In genomic region chr1:59446257-59446901, GRCh38 we compare ENCODE assay signal across 1 cellular context.
TF ChIP-seq lines count a peak whose summit lies in the region.

No MANE protein-coding gene starts in this region.

TF ChIP-seq in K562, 482 proteins besides CTCF, POLR2A, EP300 and RAD21 (continued from another document and continues in another):
- TF ChIP-seq ZNF592 (IDR thresholded peaks at IDR 0.05) (0 out of 2 replicates have a peak, but pooled peaks have one; percentile 6), OTX1 (CRISPR knock-in tag; IDR thresholded peaks at IDR 0.05) (no peak), PPARD (CRISPR knock-in tag; IDR thresholded peaks at IDR 0.05) (no peak), HMG20A (CRISPR knock-in tag; conservative IDR thresholded peaks at IDR 0.05) (no peak), ZBTB8A (IDR thresholded peaks at IDR 0.05; ENCODE audit: partially characterized antibody) (no peak), ZBTB17 (CRISPR knock-in tag; IDR thresholded peaks at IDR 0.05) (0 out of 2 replicates have a peak, but pooled peaks have one; percentile 29), KHSRP (IDR thresholded peaks at IDR 0.05) (no peak), NFIX (CRISPR knock-in tag; IDR thresholded peaks at IDR 0.05; ENCODE audit: low read depth) (0 out of 2 replicates have a peak, but pooled peaks have one; percentile 19), NRF1 (conservative IDR thresholded peaks at IDR 0.05 in 1 of 2, IDR thresholded peaks at IDR 0.05 in 1 of 2) (peak in 1 of 2 experiments; percentile 8; a peak in 1 of 4 replicates), ZNF512 (tag; IDR thresholded peaks at IDR 0.05) (no peak), FOXA3 (CRISPR knock-in tag; conservative IDR thresholded peaks at IDR 0.05 in 1 of 2, IDR thresholded peaks at IDR 0.05 in 1 of 2) (no peak; a peak in 1 of 4 replicates), ESRRA (IDR thresholded peaks at IDR 0.05; ENCODE audit: borderline replicate concordance, low read depth) (no peak), ZNF253 (CRISPR knock-in tag; conservative IDR thresholded peaks at IDR 0.05) (no peak), SMARCA5 (IDR thresholded peaks at IDR 0.05) (no peak), BRD9 (IDR thresholded peaks at IDR 0.05; ENCODE audit: low read depth, partially characterized antibody) (no peak), ELF4 (CRISPR knock-in tag; IDR thresholded peaks at IDR 0.05) (no peak), ATF2 (CRISPR knock-in tag; IDR thresholded peaks at IDR 0.05) (no peak), MAFG (tag; conservative IDR thresholded peaks at IDR 0.05) (peak; percentile 48), IRF1 (CRISPR knock-in tag; IDR thresholded peaks at IDR 0.05; ENCODE audit: borderline replicate concordance) (no peak), GTF2E2 (tag; IDR thresholded peaks at IDR 0.05) (no peak), BRF2 (IDR thresholded peaks at IDR 0.05; ENCODE audit: borderline replicate concordance, insufficient read depth, insufficient read length) (no peak), ZNF311 (CRISPR knock-in tag; IDR thresholded peaks at IDR 0.05) (no peak), THRB (CRISPR knock-in tag; conservative IDR thresholded peaks at IDR 0.05) (0 out of 2 replicates have a peak, but pooled peaks have one; percentile 13), MECOM (CRISPR knock-in tag; IDR thresholded peaks at IDR 0.05) (no peak), HOMEZ (CRISPR knock-in tag; IDR thresholded peaks at IDR 0.05) (no peak), SP2 (IDR thresholded peaks at IDR 0.05; ENCODE audit: extremely low read depth, low read depth, low read length, poor library complexity, severe bottlenecking) (no peak), CREB3L1 (IDR thresholded peaks at IDR 0.05; ENCODE audit: borderline replicate concordance, low read depth) (no peak), NONO (IDR thresholded peaks at IDR 0.05; ENCODE audit: low read depth in 2 of 2, low read length in 1 of 2) (no peak), KLF13 (tag; IDR thresholded peaks at IDR 0.05; ENCODE audit: borderline replicate concordance, low read depth) (no peak), ZNF212 (CRISPR knock-in tag; IDR thresholded peaks at IDR 0.05) (no peak), FOXP1 (CRISPR knock-in tag; IDR thresholded peaks at IDR 0.05) (no peak), RFX5 (IDR thresholded peaks at IDR 0.05; ENCODE audit: low read depth, low read length) (no peak), HINFP (tag; conservative IDR thresholded peaks at IDR 0.05; ENCODE audit: low read depth) (no peak), PURB (CRISPR knock-in tag; IDR thresholded peaks at IDR 0.05; ENCODE audit: low read depth) (no peak), KDM1A (IDR thresholded peaks at IDR 0.05) (no peak), POLR2G (IDR thresholded peaks at IDR 0.05; ENCODE audit: low read depth, low read length) (no peak), BHLHE40 (IDR thresholded peaks at IDR 0.05; ENCODE audit: low read length) (peak; percentile 68; the same call in 1 of the 2 replicates), GMEB1 (CRISPR knock-in tag; IDR thresholded peaks at IDR 0.05) (no peak), ZBTB34 (CRISPR knock-in tag; IDR thresholded peaks at IDR 0.05) (no peak), ZNF175 (CRISPR knock-in tag; IDR thresholded peaks at IDR 0.05; ENCODE audit: low read depth) (peak; percentile 87), ZNF551 (CRISPR knock-in tag; IDR thresholded peaks at IDR 0.05) (no peak)
